8 cellular contexts compared by ENCODE assay signal in genomic region chr12:132084681-132085635, GRCh38. TPM values are rescaled to one million over a fixed set of nuclear protein-coding genes. Genes with fewer than 3 reads are reported as not detected.
DNase-seq lines count a peak whose midpoint lies in the region; ATAC-seq and TF ChIP-seq lines count a peak whose summit lies in the region.

No MANE protein-coding gene starts in this region.

- H3K36me3 Mint-ChIP-seq in activated CD8-positive, alpha-beta memory T cell treated with anti-CD3 and anti-CD28 coated beads, Interleukin-2, amount 10 ng/mL, durations not matched to agents 7 days and 5 days = peaks cover 22% of the 10 kb centered on the region
- H3K36me3 Mint-ChIP-seq in stimulated activated naive CD8-positive, alpha-beta T cell treated with anti-CD3 and anti-CD28 coated beads, Interleukin-15, Interleukin-2, amounts not matched to agents 100 ng/mL and 50 ng/mL, for 24 hours (ENCODE audit: low read depth) = peaks cover 33% of the 10 kb centered on the region

- H3K27ac ChIP-seq in muscle layer of colon (ENCODE audit: low read depth, low read length) = peak overlapping the region; percentile 53

- no peaks in the 10 kb centered on the region for H3K27me3 Mint-ChIP-seq in activated CD8-positive, alpha-beta memory T cell treated with anti-CD3 and anti-CD28 coated beads, Interleukin-2, amount 10 ng/mL, durations not matched to agents 7 days and 5 days
- no peaks in the 10 kb centered on the region for H3K27me3 Mint-ChIP-seq in stimulated activated naive CD8-positive, alpha-beta T cell treated with anti-CD3 and anti-CD28 coated beads, Interleukin-15, Interleukin-2, amounts not matched to agents 100 ng/mL and 50 ng/mL, for 24 hours

- CTCF ChIA-PET in activated CD8-positive, alpha-beta memory T cell treated with anti-CD3 and anti-CD28 coated beads, Interleukin-2, amount 10 ng/mL, durations not matched to agents 7 days and 5 days (lab: Charles Lee) = interaction anchor here (0.9 kb wide), 1 partner anchor 9 kb away, joined by 3 read pairs; no protein-coding TSS in a partner anchor

- peak overlapping the region; percentile 94 for H3K4me3 Mint-ChIP-seq in activated CD8-positive, alpha-beta memory T cell treated with anti-CD3 and anti-CD28 coated beads, Interleukin-2, amount 10 ng/mL, durations not matched to agents 7 days and 5 days
- H3K4me3 Mint-ChIP-seq in stimulated activated naive CD8-positive, alpha-beta T cell treated with anti-CD3 and anti-CD28 coated beads, Interleukin-15, Interleukin-2, amounts not matched to agents 100 ng/mL and 50 ng/mL, for 24 hours = peak overlapping the region; percentile 96

- TF ChIP-seq CTCF in BE2C (IDR thresholded peaks at IDR 0.05; ENCODE audit: low read depth, low read length) (no peak), GM20000 (IDR thresholded peaks at IDR 0.05; ENCODE audit: extremely low read depth, missing control alignments) (no peak), epithelial cell of proximal tubule (conservative IDR thresholded peaks at IDR 0.05; ENCODE audit: low read depth, low read length) (no peak)

- H3K4me1 Mint-ChIP-seq in activated CD8-positive, alpha-beta memory T cell treated with anti-CD3 and anti-CD28 coated beads, Interleukin-2, amount 10 ng/mL, durations not matched to agents 7 days and 5 days = peaks cover 28% of the 10 kb centered on the region
- peaks cover 38% of the 10 kb centered on the region for H3K4me1 Mint-ChIP-seq in stimulated activated naive CD8-positive, alpha-beta T cell treated with anti-CD3 and anti-CD28 coated beads, Interleukin-15, Interleukin-2, amounts not matched to agents 100 ng/mL and 50 ng/mL, for 24 hours (ENCODE audit: low read depth)

- H3K9me3 Mint-ChIP-seq in activated CD8-positive, alpha-beta memory T cell treated with anti-CD3 and anti-CD28 coated beads, Interleukin-2, amount 10 ng/mL, durations not matched to agents 7 days and 5 days (ENCODE audit: low read depth) = no peaks in the 10 kb centered on the region
- no peaks in the 10 kb centered on the region for H3K9me3 Mint-ChIP-seq in stimulated activated naive CD8-positive, alpha-beta T cell treated with anti-CD3 and anti-CD28 coated beads, Interleukin-15, Interleukin-2, amounts not matched to agents 100 ng/mL and 50 ng/mL, for 24 hours

- H3K27ac Mint-ChIP-seq in activated CD8-positive, alpha-beta memory T cell treated with anti-CD3 and anti-CD28 coated beads, Interleukin-2, amount 10 ng/mL, durations not matched to agents 7 days and 5 days = peak overlapping the region; percentile 93
- peak overlapping the region; percentile 95 for H3K27ac Mint-ChIP-seq in stimulated activated naive CD8-positive, alpha-beta T cell treated with anti-CD3 and anti-CD28 coated beads, Interleukin-15, Interleukin-2, amounts not matched to agents 100 ng/mL and 50 ng/mL, for 24 hours

- H3K4me1 ChIP-seq in BE2C = no peaks in the 10 kb centered on the region
- H3K4me1 ChIP-seq in muscle layer of colon (ENCODE audit: insufficient read depth, low read length) = peaks cover 13% of the 10 kb centered on the region

- peak overlapping the region; percentile 79 for H3K9ac ChIP-seq in muscle layer of colon (ENCODE audit: low read length)

- H3K9me3 ChIP-seq in BE2C = no peaks in the 10 kb centered on the region
- H3K9me3 ChIP-seq in muscle layer of colon (ENCODE audit: low read length) = no peaks in the 10 kb centered on the region

- DNase-seq in BE2C = peak; percentile 84
- DNase-seq in GM20000 (ENCODE audit: low spot score) = peak; percentile 83
- peak; percentile 46 for DNase-seq in NCI-H774 (lab: John Stamatoyannopoulos, UW)
- peak; percentile 81 for DNase-seq in activated CD8-positive, alpha-beta memory T cell treated with anti-CD3 and anti-CD28 coated beads, Interleukin-2, amount 10 ng/mL, durations not matched to agents 7 days and 5 days
- DNase-seq in epithelial cell of proximal tubule (ENCODE audit: low read depth) = no peak
- no peak for DNase-seq in NCI-H2081 treated with DMSO at 0.1 percent for 48 hours (lab: John Stamatoyannopoulos, UW)

- peak; percentile 46 for ATAC-seq in activated CD8-positive, alpha-beta memory T cell treated with anti-CD3 and anti-CD28 coated beads, Interleukin-2, amount 10 ng/mL, durations not matched to agents 7 days and 5 days

- no peaks in the 10 kb centered on the region for H3K27me3 ChIP-seq in BE2C
- H3K27me3 ChIP-seq in muscle layer of colon (ENCODE audit: control insufficient read depth in 1 of 2, insufficient read depth in 2 of 2, low read length in 2 of 2) = no peaks in the 10 kb centered on the region

- H3K36me3 ChIP-seq in BE2C (peaks cover 6% of the 10 kb centered on the region), muscle layer of colon (ENCODE audit: insufficient read depth, low read length) (no peaks in the 10 kb centered on the region)

- H3K4me3 ChIP-seq in BE2C (ENCODE audit: low read depth, low read length) = peak overlapping the region; percentile 80
- H3K4me3 ChIP-seq in epithelial cell of proximal tubule (ENCODE audit: low read depth, low read length) = peak overlapping the region; percentile 75
- peak overlapping the region; percentile 70 to 72 for H3K4me3 ChIP-seq in muscle layer of colon (ENCODE audit: low read depth in 1 of 2, low read length in 2 of 2)

RNA-seq across cellular contexts. Expression of gene DDX51, which starts 59.2 kb away (rescaled TPM):
- 118 TPM for polyA plus RNA-seq in BE2C (2012; ENCODE audit: insufficient read depth, insufficient read length, low read depth)
- total RNA-seq in activated CD8-positive, alpha-beta memory T cell treated with anti-CD3 and anti-CD28 coated beads, Interleukin-2, amount 10 ng/mL, durations not matched to agents 7 days and 5 days = 10 to 100 TPM; 24.4 to 30.5 TPM
- 15.9 and 18.6 TPM in 2 replicates for total RNA-seq in epithelial cell of proximal tubule

RNA-seq across cellular contexts. Expression of gene NOC4L, which starts 59.3 kb away (rescaled TPM):
- 158 TPM for polyA plus RNA-seq in BE2C (2012; ENCODE audit: insufficient read depth, insufficient read length, low read depth)
- 10 to 100 TPM; 38.0 to 42.9 TPM for total RNA-seq in activated CD8-positive, alpha-beta memory T cell treated with anti-CD3 and anti-CD28 coated beads, Interleukin-2, amount 10 ng/mL, durations not matched to agents 7 days and 5 days
- total RNA-seq in epithelial cell of proximal tubule = 42.2 and 45.0 TPM in 2 replicates

Comparison
In these comparisons a context has a peak if more than half of its experiments do, and no peak if none do; other contexts are left out.
1. DNase-seq: peak in BE2C (single experiment), GM20000 (single experiment), NCI-H774 (single experiment) and activated CD8-positive, alpha-beta memory T cell treated with anti-CD3 and anti-CD28 coated beads, Interleukin-2, amount 10 ng/mL, durations not matched to agents 7 days and 5 days (single experiment); none in epithelial cell of proximal tubule (single experiment) and NCI-H2081 treated with DMSO at 0.1 percent for 48 hours (single experiment).
2. Peak in every context shown above with its lines, with median percentiles within 50 percentile points of each other: H3K4me3 ChIP-seq.